9 cellular contexts compared by ENCODE assay signal in genomic region chr5:159175547-159175946, GRCh38. TPM values are rescaled to one million over a fixed set of nuclear protein-coding genes. Genes with fewer than 3 reads are reported as not detected.
DNase-seq lines count a peak whose midpoint lies in the region; ATAC-seq and TF ChIP-seq lines count a peak whose summit lies in the region.
"Had no signal": no experiment of that assay in that cellular context is flagged by ENCODE, and none has a peak within 500 bp of the region (broad histone marks: within the 10 kb centered on the region; RNA-seq: fewer than 3 reads in every experiment).

No MANE protein-coding gene starts in this region.

- no peak overlapping the region for H3K9ac ChIP-seq in MM.1S (ENCODE audit: low read length)

- H3K36me3 ChIP-seq in lower lobe of right lung (peaks cover 28% of the 10 kb centered on the region), MM.1S (replicated peaks; ENCODE audit: insufficient read depth, low read length) (no peaks in the 10 kb centered on the region), GM23338 (ENCODE audit: insufficient read depth) (0 out of 2 replicates have a peak, but pooled peaks cover 5% of the 10 kb centered on the region)

- no peak overlapping the region for H3K4me3 Mint-ChIP-seq in GM23338

- H3K4me2 ChIP-seq in MM.1S (ENCODE audit: low read depth, low read length) = no peak overlapping the region
- H3K4me2 ChIP-seq in GM23338 = no peak overlapping the region

- ATAC-seq in lower lobe of right lung (peak; percentile 58 to 63), HG02852 (IDR thresholded peaks at IDR 0.05; ENCODE audit: unreplicated experiment) (no peak), GM23338 (no peak)

- H3K36me3 Mint-ChIP-seq in GM23338 (ENCODE audit: low read depth) = peaks cover 8% of the 10 kb centered on the region; the same call in 1 of the 3 replicates

- DNase-seq in AG10803 (ENCODE audit: low read depth) (peak; percentile 10), OCI-M1 (lab: John Stamatoyannopoulos, UW) (peak; percentile 15), lower lobe of right lung (no peak), MM.1S (no peak), NCI-H2171 treated with DMSO at 0.1 percent for 48 hours (lab: John Stamatoyannopoulos, UW) (no peak), GM23338 (ENCODE audit: low spot score) (no peak)
- peak; percentile 25 for DNase-seq in central memory CD4-positive, alpha-beta T cell
- DNase-seq: foreskin fibroblast had no signal

- H3K27me3 ChIP-seq in lower lobe of right lung (ENCODE audit: low read depth) (no peaks in the 10 kb centered on the region), MM.1S (replicated peaks; ENCODE audit: insufficient read depth, low read length) (no peaks in the 10 kb centered on the region), GM23338 (ENCODE audit: insufficient read depth) (no peaks in the 10 kb centered on the region)

- H2AFZ ChIP-seq in MM.1S (ENCODE audit: low read length) (no peak overlapping the region), GM23338 (no peak overlapping the region)

- H3K27ac ChIP-seq in lower lobe of right lung (peak overlapping the region; percentile 15), MM.1S (ENCODE audit: low read length) (no peak overlapping the region), GM23338 (ENCODE audit: low read depth) (no peak overlapping the region)

- no peaks in the 10 kb centered on the region for H3K9me3 ChIP-seq in lower lobe of right lung
- H3K9me3 ChIP-seq in MM.1S (replicated peaks; ENCODE audit: insufficient read depth, low read length) = no peaks in the 10 kb centered on the region

- H3K79me2 ChIP-seq in MM.1S (ENCODE audit: low read length) (no peaks in the 10 kb centered on the region), GM23338 (replicated peaks; ENCODE audit: insufficient read depth) (no peaks in the 10 kb centered on the region)

- no peaks in the 10 kb centered on the region for H3K27me3 Mint-ChIP-seq in GM23338 (ENCODE audit: insufficient read depth, low read depth, poor library complexity)

- H3K4me3 ChIP-seq in AG10803 (ENCODE audit: low read length) = no peak overlapping the region
- H3K4me3 ChIP-seq in lower lobe of right lung = no peak overlapping the region
- H3K4me3 ChIP-seq in MM.1S (ENCODE audit: low read length) = no peak overlapping the region
- no peak overlapping the region for H3K4me3 ChIP-seq in GM23338

- TF ChIP-seq CTCF in AG10803 (conservative IDR thresholded peaks at IDR 0.05; ENCODE audit: low read length) (no peak), lower lobe of right lung (IDR thresholded peaks at IDR 0.05) (no peak), MM.1S (IDR thresholded peaks at IDR 0.05; ENCODE audit: low read length) (no peak), GM23338 (conservative IDR thresholded peaks at IDR 0.05; ENCODE audit: low read depth in 2 of 2) (no peak)

- H3K9me3 Mint-ChIP-seq in GM23338 = no peaks in the 10 kb centered on the region

- H3F3A ChIP-seq in MM.1S (ENCODE audit: insufficient read depth, low read length) (no peaks in the 10 kb centered on the region), GM23338 (replicated peaks; ENCODE audit: low read depth) (no peaks in the 10 kb centered on the region)

- no peaks in the 10 kb centered on the region for H3K4me1 Mint-ChIP-seq in GM23338

- peaks cover 59% of the 10 kb centered on the region for H3K4me1 ChIP-seq in lower lobe of right lung
- H3K4me1 ChIP-seq in MM.1S (ENCODE audit: low read length) = no peaks in the 10 kb centered on the region
- H3K4me1 ChIP-seq in GM23338 (ENCODE audit: insufficient read depth) = no peaks in the 10 kb centered on the region

- H3K9me2 ChIP-seq in MM.1S (replicated peaks; ENCODE audit: insufficient read depth, low read length) = no peaks in the 10 kb centered on the region
- no peaks in the 10 kb centered on the region for H3K9me2 ChIP-seq in GM23338 (ENCODE audit: insufficient read depth)

- H4K20me1 ChIP-seq in MM.1S (ENCODE audit: insufficient read depth, low read length) = 0 out of 2 replicates have a peak, but pooled peaks cover 4% of the 10 kb centered on the region
- H4K20me1 ChIP-seq in GM23338 (replicated peaks; ENCODE audit: insufficient read depth) = peaks cover 5% of the 10 kb centered on the region; the same call in 1 of the 2 replicates

- no peak overlapping the region for H3K27ac Mint-ChIP-seq in GM23338

- intact Hi-C loops in lower lobe of right lung (cut with DNase I) = no loop called here

TF ChIP-seq in GM23338, 12 proteins besides CTCF, POLR2A, EP300 and RAD21:
- TF ChIP-seq EZH2phosphoT487 (IDR thresholded peaks at IDR 0.05; ENCODE audit: unreplicated experiment) = no peak
- TF ChIP-seq POLR2AphosphoS5 (IDR thresholded peaks at IDR 0.05; ENCODE audit: low read depth) = no peak
- no peak for TF ChIP-seq ZNF114 (CRISPR knock-in tag; IDR thresholded peaks at IDR 0.05)
- TF ChIP-seq JUNB (IDR thresholded peaks at IDR 0.05; ENCODE audit: unreplicated experiment) = no peak
- TF ChIP-seq CREB1 (CRISPR knock-in tag; IDR thresholded peaks at IDR 0.05; ENCODE audit: low read depth) = no peak
- TF ChIP-seq NANOG (IDR thresholded peaks at IDR 0.05; ENCODE audit: borderline replicate concordance) = no peak
- TF ChIP-seq, protein P1, sequence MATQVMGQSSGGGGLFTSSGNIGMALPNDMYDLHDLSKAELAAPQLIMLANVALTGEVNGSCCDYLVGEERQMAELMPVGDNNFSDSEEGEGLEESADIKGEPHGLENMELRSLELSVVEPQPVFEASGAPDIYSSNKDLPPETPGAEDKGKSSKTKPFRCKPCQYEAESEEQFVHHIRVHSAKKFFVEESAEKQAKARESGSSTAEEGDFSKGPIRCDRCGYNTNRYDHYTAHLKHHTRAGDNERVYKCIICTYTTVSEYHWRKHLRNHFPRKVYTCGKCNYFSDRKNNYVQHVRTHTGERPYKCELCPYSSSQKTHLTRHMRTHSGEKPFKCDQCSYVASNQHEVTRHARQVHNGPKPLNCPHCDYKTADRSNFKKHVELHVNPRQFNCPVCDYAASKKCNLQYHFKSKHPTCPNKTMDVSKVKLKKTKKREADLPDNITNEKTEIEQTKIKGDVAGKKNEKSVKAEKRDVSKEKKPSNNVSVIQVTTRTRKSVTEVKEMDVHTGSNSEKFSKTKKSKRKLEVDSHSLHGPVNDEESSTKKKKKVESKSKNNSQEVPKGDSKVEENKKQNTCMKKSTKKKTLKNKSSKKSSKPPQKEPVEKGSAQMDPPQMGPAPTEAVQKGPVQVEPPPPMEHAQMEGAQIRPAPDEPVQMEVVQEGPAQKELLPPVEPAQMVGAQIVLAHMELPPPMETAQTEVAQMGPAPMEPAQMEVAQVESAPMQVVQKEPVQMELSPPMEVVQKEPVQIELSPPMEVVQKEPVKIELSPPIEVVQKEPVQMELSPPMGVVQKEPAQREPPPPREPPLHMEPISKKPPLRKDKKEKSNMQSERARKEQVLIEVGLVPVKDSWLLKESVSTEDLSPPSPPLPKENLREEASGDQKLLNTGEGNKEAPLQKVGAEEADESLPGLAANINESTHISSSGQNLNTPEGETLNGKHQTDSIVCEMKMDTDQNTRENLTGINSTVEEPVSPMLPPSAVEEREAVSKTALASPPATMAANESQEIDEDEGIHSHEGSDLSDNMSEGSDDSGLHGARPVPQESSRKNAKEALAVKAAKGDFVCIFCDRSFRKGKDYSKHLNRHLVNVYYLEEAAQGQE (IDR thresholded peaks at IDR 0.05; ENCODE audit: unreplicated experiment) = no peak
- no peak for TF ChIP-seq ZNF331 (CRISPR knock-in tag; IDR thresholded peaks at IDR 0.05; ENCODE audit: low read depth)
- no peak for TF ChIP-seq EZH2 (IDR thresholded peaks at IDR 0.05; ENCODE audit: low read depth, unreplicated experiment)
- TF ChIP-seq STAT1 (IDR thresholded peaks at IDR 0.05; ENCODE audit: unreplicated experiment) = no peak

RNA-seq across cellular contexts. Expression of gene RNF145, which starts 33.8 kb away (rescaled TPM):
- total RNA-seq in lower lobe of right lung = 221 TPM
- 37.1 and 43.5 TPM in 2 replicates for total RNA-seq in GM23338 (2014; rRNA removed; shearing (Covaris generic))
- polyA plus RNA-seq in GM23338 (2016; fragmentation: Nextera tagmentation; extraction: Ambion mirVana) = 15.6 and 16.4 TPM in 2 replicates

Comparison
In these comparisons a context has a peak if more than half of its experiments do, and no peak if none do; other contexts are left out.
1. DNase-seq: peak in AG10803 (single experiment), OCI-M1 (single experiment) and central memory CD4-positive, alpha-beta T cell (single experiment); none in lower lobe of right lung (single experiment), MM.1S (single experiment), NCI-H2171 treated with DMSO at 0.1 percent for 48 hours (single experiment) and GM23338 (single experiment).
2. ATAC-seq: peak in lower lobe of right lung (2 of 2); none in HG02852 (single experiment) and GM23338 (single experiment).